In the genomic region with DNA sequence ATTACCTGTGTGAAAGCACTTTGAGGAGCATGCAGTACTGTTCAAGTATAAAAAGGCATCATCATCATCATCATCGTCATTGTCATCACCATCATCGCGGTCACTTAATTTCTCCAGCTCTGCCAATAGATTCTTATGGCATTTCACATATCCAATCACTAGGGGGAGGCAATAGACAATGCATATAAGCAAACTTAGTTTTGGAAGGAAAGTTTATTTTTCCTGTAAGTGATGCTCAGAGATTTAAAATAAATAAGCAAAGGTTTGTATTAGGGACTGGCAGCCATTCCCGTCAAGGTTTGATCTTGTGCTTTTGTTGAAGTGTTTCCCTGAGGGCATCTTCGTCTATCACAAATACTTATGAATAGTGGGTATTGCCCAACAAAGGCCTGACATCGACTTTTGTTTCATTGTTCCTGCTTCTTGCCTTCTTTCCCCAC, we compare ENCODE assay signal across 8 cellular contexts.
DNase-seq lines count a peak whose midpoint lies in the region; ATAC-seq, FAIRE-seq and TF ChIP-seq lines count a peak whose summit lies in the region.

No MANE protein-coding gene starts in this region.

- no peak overlapping the region for H2AFZ ChIP-seq in K562 (ENCODE audit: low read depth, low read length)

- no peaks in the 10 kb centered on the region for H3K9me3 ChIP-seq in K562 (replicated peaks; ENCODE audit: control insufficient read depth, insufficient read depth, low read depth, low read length)

- WGBS in K562 (ENCODE audit: insufficient coverage, low coverage, missing lambda C conversion rate), result 0% methylated on average over 6 of the region's 6 CpGs

- H4K20me1 ChIP-seq in K562 (replicated peaks; ENCODE audit: control insufficient read depth, insufficient read depth, low read length), result no peaks in the 10 kb centered on the region

- H3K9me1 ChIP-seq in K562 (ENCODE audit: control insufficient read depth, insufficient read depth, low read length), result no peaks in the 10 kb centered on the region

- BruUV-seq in K562 (replicated peaks; lab: Mats Ljungman, UMichigan), result no TSS peak

- no peaks in the 10 kb centered on the region for H3K79me2 ChIP-seq in K562 (ENCODE audit: control insufficient read depth, insufficient read depth, low read length)

- H3K27ac ChIP-seq in K562 (ENCODE audit: extremely low read depth, low read depth, low read length), result no peak overlapping the region

- H3K4me3 ChIP-seq in K562, result no peak overlapping the region

- TF ChIP-seq EP300 in K562 (IDR thresholded peaks at IDR 0.05; ENCODE audit: low read length), result no peak

- POLR2A ChIA-PET in K562 (lab: Yijun Ruan, JAX), result interaction anchor here (1.0 kb wide), 1 partner anchor 145 kb away, joined by 4 read pairs; no protein-coding TSS in a partner anchor

- intact Hi-C loops in K562 (cut with micrococcal nuclease), result no loop called here
- intact Hi-C loops in left colon (cut with DNase I, micrococcal nuclease), result loop anchor here in 1 of 2 donors (10.0 kb wide), 2 partner anchors 637 to 767 kb away; no protein-coding TSS in a partner anchor

- no peaks in the 10 kb centered on the region for H3K36me3 ChIP-seq in K562 (ENCODE audit: control insufficient read depth, insufficient read depth, low read length)

- ATAC-seq in K562 (no peak), left colon (peak; percentile 66)

- FAIRE-seq in K562 (lab: Jason Lieb, UNC), result no peak

- no peak overlapping the region for H3K4me2 ChIP-seq in K562 (ENCODE audit: insufficient read depth, low read length)

- peak; percentile 23 to 61 (median 52); a peak in 4 of 6 replicates for TF ChIP-seq CTCF in K562 (IDR thresholded peaks at IDR 0.05 in 2 of 3, conservative IDR thresholded peaks at IDR 0.05 in 1 of 3; ENCODE audit: insufficient read depth in 2 of 3, low read depth in 1 of 3, low read length in 3 of 3)

- TF ChIP-seq RAD21 in K562 (CRISPR knock-in tag; conservative IDR thresholded peaks at IDR 0.05 in 1 of 2, IDR thresholded peaks at IDR 0.05 in 1 of 2), result peak; percentile 70 to 80

- CTCF ChIA-PET in K562 (lab: Yijun Ruan, JAX; ENCODE audit: low intra/inter-chr PET ratio), result interaction anchor here (0.6 kb wide), 1 partner anchor 504 kb away, joined by 3 read pairs; no protein-coding TSS in a partner anchor

- no peak for TF ChIP-seq POLR2A in K562 (conservative IDR thresholded peaks at IDR 0.05)

- peaks cover 0 to 4% of the 10 kb centered on the region in 2 experiments; a peak in 1 of 5 replicates for H3K27me3 ChIP-seq in K562 (ENCODE audit: control insufficient read depth in 2 of 2, insufficient read depth in 2 of 2, low read length in 2 of 2)

- H3K9ac ChIP-seq in K562 (ENCODE audit: insufficient read depth in 1 of 2, low read depth in 2 of 2, low read length in 2 of 2), result no peak overlapping the region

- no peaks in the 10 kb centered on the region for H3K4me1 ChIP-seq in K562 (replicated peaks in 1 of 2; ENCODE audit: control insufficient read depth in 2 of 2, insufficient read depth in 2 of 2, low read length in 2 of 2)

- in situ Hi-C loops in K562 (cut with MboI), result no loop called here

- peak; percentile 60 for DNase-seq in DMS 273 (lab: John Stamatoyannopoulos, UW; ENCODE audit: unreplicated experiment)
- DNase-seq in DMS 273 treated with DMSO at 0.1 percent for 48 hours (lab: John Stamatoyannopoulos, UW), result no peak
- peak; percentile 19 for DNase-seq in NCI-H2081 treated with DMSO at 0.1 percent for 48 hours (lab: John Stamatoyannopoulos, UW)
- DNase-seq in K562 (ENCODE audit: extremely low read depth in 1 of 4, low spot score in 3 of 4), result peak in 2 of 4 experiments; percentile 6 to 11
- no peak for DNase-seq in left colon
- no peak for DNase-seq in central memory CD4-positive, alpha-beta T cell
- DNase-seq in HK-2 (ENCODE audit: unreplicated experiment), result no peak
- no peak for DNase-seq in SKM-1 (lab: John Stamatoyannopoulos, UW; ENCODE audit: unreplicated experiment)

TF ChIP-seq in K562, 482 proteins besides CTCF, POLR2A, EP300 and RAD21:
- peak; percentile 39 for TF ChIP-seq CEBPB (tag; IDR thresholded peaks at IDR 0.05)
- TF ChIP-seq, protein P1, sequence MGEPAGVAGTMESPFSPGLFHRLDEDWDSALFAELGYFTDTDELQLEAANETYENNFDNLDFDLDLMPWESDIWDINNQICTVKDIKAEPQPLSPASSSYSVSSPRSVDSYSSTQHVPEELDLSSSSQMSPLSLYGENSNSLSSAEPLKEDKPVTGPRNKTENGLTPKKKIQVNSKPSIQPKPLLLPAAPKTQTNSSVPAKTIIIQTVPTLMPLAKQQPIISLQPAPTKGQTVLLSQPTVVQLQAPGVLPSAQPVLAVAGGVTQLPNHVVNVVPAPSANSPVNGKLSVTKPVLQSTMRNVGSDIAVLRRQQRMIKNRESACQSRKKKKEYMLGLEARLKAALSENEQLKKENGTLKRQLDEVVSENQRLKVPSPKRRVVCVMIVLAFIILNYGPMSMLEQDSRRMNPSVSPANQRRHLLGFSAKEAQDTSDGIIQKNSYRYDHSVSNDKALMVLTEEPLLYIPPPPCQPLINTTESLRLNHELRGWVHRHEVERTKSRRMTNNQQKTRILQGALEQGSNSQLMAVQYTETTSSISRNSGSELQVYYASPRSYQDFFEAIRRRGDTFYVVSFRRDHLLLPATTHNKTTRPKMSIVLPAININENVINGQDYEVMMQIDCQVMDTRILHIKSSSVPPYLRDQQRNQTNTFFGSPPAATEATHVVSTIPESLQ (CRISPR knock-in tag; IDR thresholded peaks at IDR 0.05), result no peak
- TF ChIP-seq, protein P2, sequence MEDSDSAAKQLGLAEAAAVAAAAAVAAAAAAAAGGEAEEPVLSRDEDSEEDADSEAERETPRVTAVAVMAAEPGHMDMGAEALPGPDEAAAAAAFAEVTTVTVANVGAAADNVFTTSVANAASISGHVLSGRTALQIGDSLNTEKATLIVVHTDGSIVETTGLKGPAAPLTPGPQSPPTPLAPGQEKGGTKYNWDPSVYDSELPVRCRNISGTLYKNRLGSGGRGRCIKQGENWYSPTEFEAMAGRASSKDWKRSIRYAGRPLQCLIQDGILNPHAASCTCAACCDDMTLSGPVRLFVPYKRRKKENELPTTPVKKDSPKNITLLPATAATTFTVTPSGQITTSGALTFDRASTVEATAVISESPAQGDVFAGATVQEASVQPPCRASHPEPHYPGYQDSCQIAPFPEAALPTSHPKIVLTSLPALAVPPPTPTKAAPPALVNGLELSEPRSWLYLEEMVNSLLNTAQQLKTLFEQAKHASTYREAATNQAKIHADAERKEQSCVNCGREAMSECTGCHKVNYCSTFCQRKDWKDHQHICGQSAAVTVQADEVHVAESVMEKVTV (CRISPR knock-in tag; IDR thresholded peaks at IDR 0.05), result peak; percentile 70
- no peak for TF ChIP-seq ZNF274 (IDR thresholded peaks at IDR 0.05; ENCODE audit: borderline replicate concordance, low read depth, low read length)
- no peak for TF ChIP-seq SIRT6 (IDR thresholded peaks at IDR 0.05; ENCODE audit: low read depth, low read length)
- TF ChIP-seq, protein P3, sequence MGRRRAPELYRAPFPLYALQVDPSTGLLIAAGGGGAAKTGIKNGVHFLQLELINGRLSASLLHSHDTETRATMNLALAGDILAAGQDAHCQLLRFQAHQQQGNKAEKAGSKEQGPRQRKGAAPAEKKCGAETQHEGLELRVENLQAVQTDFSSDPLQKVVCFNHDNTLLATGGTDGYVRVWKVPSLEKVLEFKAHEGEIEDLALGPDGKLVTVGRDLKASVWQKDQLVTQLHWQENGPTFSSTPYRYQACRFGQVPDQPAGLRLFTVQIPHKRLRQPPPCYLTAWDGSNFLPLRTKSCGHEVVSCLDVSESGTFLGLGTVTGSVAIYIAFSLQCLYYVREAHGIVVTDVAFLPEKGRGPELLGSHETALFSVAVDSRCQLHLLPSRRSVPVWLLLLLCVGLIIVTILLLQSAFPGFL (CRISPR knock-in tag; IDR thresholded peaks at IDR 0.05), result no peak

Comparison
In these comparisons a context has a peak if more than half of its experiments do, and no peak if none do; other contexts are left out.
1. DNase-seq: peak in DMS 273 (single experiment) and NCI-H2081 treated with DMSO at 0.1 percent for 48 hours (single experiment); none in DMS 273 treated with DMSO at 0.1 percent for 48 hours (single experiment), left colon (0 of 2), central memory CD4-positive, alpha-beta T cell (single experiment), HK-2 (single experiment) and SKM-1 (single experiment).